In the genomic region with DNA sequence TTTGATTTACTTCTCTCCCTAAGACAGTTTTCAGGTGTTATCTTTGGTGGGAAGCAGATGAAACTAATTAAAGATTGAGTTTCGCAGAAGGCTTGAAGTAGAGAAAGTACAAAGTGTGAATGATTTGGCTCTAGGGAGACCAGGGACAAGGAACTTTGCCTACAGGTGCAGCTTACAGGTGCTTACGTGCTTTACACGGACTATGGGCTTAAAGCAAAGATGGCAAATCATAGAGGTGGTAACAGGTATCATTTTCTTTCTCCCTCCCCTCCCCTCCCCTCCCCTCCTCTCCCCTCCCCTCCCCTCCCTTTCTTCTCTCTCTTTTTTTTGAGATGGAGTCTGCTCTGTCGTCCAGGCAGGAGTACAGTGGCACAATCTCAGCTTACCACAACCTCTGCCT, we compare ENCODE assay signal across 8 cellular contexts.
"Had no signal": no experiment of that assay in that cellular context is flagged by ENCODE, and none has a peak within 500 bp of the region (broad histone marks: within the 10 kb centered on the region; RNA-seq: fewer than 3 reads in every experiment).

No MANE protein-coding gene starts in this region.

- ATAC-seq: GM12878 had no signal

- DNase-seq: GDM1, GF-D8 had no signal

- H3K4me3 ChIP-seq: GM12878 had no signal

- FAIRE-seq: G401.6, GM12878, GM12891, GM12892, GM18507, GM19239 had no signal
